In the genomic region with DNA sequence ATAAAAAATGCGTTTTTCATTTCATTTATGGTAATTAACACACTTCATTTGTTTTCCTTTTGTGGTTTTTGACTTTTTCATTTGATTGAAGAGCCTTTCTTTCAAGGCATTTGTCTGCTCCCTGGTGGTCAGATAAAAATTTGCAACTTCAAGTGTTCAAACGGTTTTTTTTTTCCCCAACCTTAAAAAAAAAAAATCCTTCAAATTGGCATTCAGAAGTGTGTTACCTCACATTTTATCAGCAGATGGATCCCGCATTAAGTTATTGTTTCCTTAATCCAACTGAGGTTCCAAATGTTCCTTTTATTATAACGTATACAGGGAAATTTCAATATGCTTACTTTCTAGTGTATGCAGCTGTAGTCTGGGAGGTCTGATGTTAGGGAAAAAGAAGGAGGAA, we compare ENCODE assay signal across 9 cellular contexts. TPM values are rescaled to one million over a fixed set of nuclear protein-coding genes. Genes with fewer than 3 reads are reported as not detected.
DNase-seq lines count a peak whose midpoint lies in the region; ATAC-seq and TF ChIP-seq lines count a peak whose summit lies in the region.
"Had no signal": no experiment of that assay in that cellular context is flagged by ENCODE, and none has a peak within 500 bp of the region (broad histone marks: within the 10 kb centered on the region; RNA-seq: fewer than 3 reads in every experiment).

No MANE protein-coding gene starts in this region.

- H2AFZ ChIP-seq in osteoblast (ENCODE audit: low read length) = peak overlapping the region; percentile 40

- TF ChIP-seq CTCF in coronary artery (IDR thresholded peaks at IDR 0.05) (peak; percentile 45), osteoblast (IDR thresholded peaks at IDR 0.05; ENCODE audit: extremely low read depth, low read depth, low read length) (peak; percentile 69), ovary (IDR thresholded peaks at IDR 0.05) (no peak)

- TF ChIP-seq EP300 in ovary (IDR thresholded peaks at IDR 0.05) = no peak

- peaks cover 4% of the 10 kb centered on the region for H3K4me1 ChIP-seq in osteoblast (ENCODE audit: insufficient read depth, low read length)
- H3K4me1 ChIP-seq in ovary (ENCODE audit: insufficient read depth) = no peaks in the 10 kb centered on the region

- H3K79me2 ChIP-seq in osteoblast (ENCODE audit: insufficient read depth, low read length) = no peaks in the 10 kb centered on the region

- H3K27ac ChIP-seq in coronary artery (no peak overlapping the region), osteoblast (ENCODE audit: low read depth, low read length) (no peak overlapping the region), ovary (no peak overlapping the region)

- H3K9me3 ChIP-seq in osteoblast (ENCODE audit: low read depth, low read length) = no peaks in the 10 kb centered on the region
- H3K9me3 ChIP-seq in ovary = no peaks in the 10 kb centered on the region

- 1 to 6% (median 2%) methylated on average over 4 of the region's 4 CpGs for WGBS in ovary, 3 donors

- no peak for TF ChIP-seq POLR2A in ovary (IDR thresholded peaks at IDR 0.05)

- no peak for ATAC-seq in Right ventricle myocardium inferior

- H3K36me3 ChIP-seq in osteoblast (ENCODE audit: insufficient read depth, low read length) (no peaks in the 10 kb centered on the region), ovary (no peaks in the 10 kb centered on the region)

- no peak overlapping the region for H3K4me3 ChIP-seq in coronary artery
- no peak overlapping the region for H3K4me3 ChIP-seq in osteoblast (ENCODE audit: insufficient read depth, low read length)
- H3K4me3 ChIP-seq in ovary = no peak overlapping the region

- H3K27me3 ChIP-seq in osteoblast (ENCODE audit: insufficient read depth, low read length) = no peaks in the 10 kb centered on the region
- H3K27me3 ChIP-seq in ovary = no peaks in the 10 kb centered on the region

- peak overlapping the region; percentile 32 for H3K4me2 ChIP-seq in osteoblast (ENCODE audit: insufficient read depth, low read length)

- no peaks in the 10 kb centered on the region for H4K20me1 ChIP-seq in osteoblast (ENCODE audit: insufficient read depth, low read length)

- peak; percentile 66 for DNase-seq in COR-L47 (lab: John Stamatoyannopoulos, UW)
- DNase-seq in H4 (ENCODE audit: low spot score) = peak; percentile 23
- DNase-seq in NCI-H460 (ENCODE audit: extremely low read depth, low read depth) = peak; percentile 40
- no peak for DNase-seq in coronary artery (ENCODE audit: low spot score)
- DNase-seq in osteoblast (ENCODE audit: insufficient read length, low spot score, missing footprints) = no peak
- no peak for DNase-seq in activated CD4-positive, alpha-beta T cell treated with anti-CD3 and anti-CD28 coated beads for 1 hour
- no peak for DNase-seq in ovary
- DNase-seq in Right ventricle myocardium inferior (ENCODE audit: missing footprints) = no peak

- intact Hi-C loops in ovary (cut with DNase I) = no loop called here
- intact Hi-C loops in Right ventricle myocardium inferior (cut with DNase I) = loop anchor here (2.0 to 10.0 kb wide), 3 partner anchors 181 to 352 kb away; no protein-coding TSS in a partner anchor

RNA-seq across cellular contexts. Expression of a gene that starts 47.2 kb away (rescaled TPM):
- not detected in 2 replicates for total RNA-seq in H4 (2014; rRNA removed; shearing (Covaris generic))
- total RNA-seq in NCI-H460 (2014; rRNA removed; shearing (Covaris generic)) = not detected in 2 replicates
- polyA plus RNA-seq in NCI-H460 (2014; cell fraction: nucleus; rRNA removed) = not detected in 2 replicates
- total RNA-seq in osteoblast = not detected in 2 replicates
- not detected for total RNA-seq in ovary
- not detected for polyA plus RNA-seq in ovary
- not detected for total RNA-seq in Right ventricle myocardium inferior
- polyA plus RNA-seq: IgD-negative memory B cell had no signal

RNA-seq across cellular contexts. Expression of a gene that starts 56.4 kb away (rescaled TPM):
- total RNA-seq in H4 (2014; rRNA removed; shearing (Covaris generic)) = not detected in 2 replicates
- not detected in 2 replicates for total RNA-seq in NCI-H460 (2014; rRNA removed; shearing (Covaris generic))
- not detected in 2 replicates for polyA plus RNA-seq in NCI-H460 (2014; cell fraction: nucleus; rRNA removed)
- total RNA-seq in osteoblast = not detected in 2 replicates
- total RNA-seq in ovary = not detected
- polyA plus RNA-seq in ovary = not detected
- total RNA-seq in Right ventricle myocardium inferior = not detected
- polyA plus RNA-seq: IgD-negative memory B cell had no signal

Comparison
In these comparisons a context has a peak if more than half of its experiments do, and no peak if none do; other contexts are left out.
1. DNase-seq: peak in COR-L47 (single experiment), H4 (single experiment) and NCI-H460 (single experiment); none in coronary artery (single experiment), osteoblast (single experiment), activated CD4-positive, alpha-beta T cell treated with anti-CD3 and anti-CD28 coated beads for 1 hour (single experiment), ovary (0 of 5) and Right ventricle myocardium inferior (single experiment).
2. CTCF ChIP-seq: peak in coronary artery (single experiment) and osteoblast (single experiment); none in ovary (0 of 3).